ENCODE assay signal across 3 cellular contexts in the genomic region with DNA sequence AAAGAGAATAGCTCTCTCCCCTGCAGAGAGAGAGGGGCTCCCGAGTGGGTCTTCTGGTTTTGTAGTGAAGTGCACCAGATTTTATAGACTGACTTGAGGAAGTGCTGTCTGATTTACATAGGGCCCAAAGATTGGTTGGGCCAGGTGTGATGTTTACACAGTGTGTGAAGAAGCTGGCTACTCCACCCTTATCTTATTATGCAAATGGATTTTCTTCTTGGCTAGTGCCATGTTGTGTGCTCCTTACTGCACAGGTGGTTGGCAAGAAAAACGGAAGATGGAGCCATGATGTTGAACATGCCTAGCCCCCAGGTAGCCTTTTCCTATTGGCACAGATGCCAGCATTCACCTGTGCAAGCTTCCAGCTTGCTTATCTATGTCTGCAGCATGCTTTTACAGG.
"Had no signal": no experiment of that assay in that cellular context is flagged by ENCODE, and none has a peak within 500 bp of the region (broad histone marks: within the 10 kb centered on the region; RNA-seq: fewer than 3 reads in every experiment).

No MANE protein-coding gene starts in this region.

- DNase-seq: GDM1, GF-D8 had no signal

- ATAC-seq: GM12878 had no signal

- H3K4me3 ChIP-seq: GM12878 had no signal
